1 cellular context compared by ENCODE assay signal in genomic region chr22:28009272-28009827, GRCh38.
TF ChIP-seq lines count a peak whose summit lies in the region.

No MANE protein-coding gene starts in this region.

TF ChIP-seq in HepG2, 621 proteins besides CTCF, POLR2A, EP300 and RAD21 (continued from another document and continues in another):
- TF ChIP-seq ZBTB40 (IDR thresholded peaks at IDR 0.05) = no peak
- TF ChIP-seq ZBTB40 (CRISPR knock-in tag; IDR thresholded peaks at IDR 0.05) = no peak
- TF ChIP-seq ZFP36 (IDR thresholded peaks at IDR 0.05; ENCODE audit: borderline replicate concordance, low read depth, low read length, partially characterized antibody) = no peak
- 0 out of 2 replicates have a peak, but pooled peaks have one; percentile 24 for TF ChIP-seq KDM5B (CRISPR knock-in tag; IDR thresholded peaks at IDR 0.05; ENCODE audit: borderline replicate concordance)
- no peak for TF ChIP-seq KLF16 (CRISPR knock-in tag; IDR thresholded peaks at IDR 0.05)
- TF ChIP-seq ZNF800 (CRISPR knock-in tag; IDR thresholded peaks at IDR 0.05) = no peak
- TF ChIP-seq SOX5 (CRISPR knock-in tag; IDR thresholded peaks at IDR 0.05; ENCODE audit: borderline replicate concordance) = no peak
- TF ChIP-seq MZF1 (CRISPR knock-in tag; IDR thresholded peaks at IDR 0.05; ENCODE audit: borderline replicate concordance) = no peak
- TF ChIP-seq JUNB (CRISPR knock-in tag; IDR thresholded peaks at IDR 0.05; ENCODE audit: borderline replicate concordance) = no peak
- 0 out of 2 replicates have a peak, but pooled peaks have one; percentile 23 for TF ChIP-seq GABPB1 (CRISPR knock-in tag; IDR thresholded peaks at IDR 0.05)
- TF ChIP-seq ZNF260 (CRISPR knock-in tag; IDR thresholded peaks at IDR 0.05; ENCODE audit: borderline replicate concordance, low read depth) = no peak
- no peak for TF ChIP-seq ZBTB20 (CRISPR knock-in tag; IDR thresholded peaks at IDR 0.05; ENCODE audit: borderline replicate concordance, low read depth)
- no peak for TF ChIP-seq ZNF512B (CRISPR knock-in tag; IDR thresholded peaks at IDR 0.05; ENCODE audit: borderline replicate concordance)
- no peak for TF ChIP-seq TMF1 (CRISPR knock-in tag; IDR thresholded peaks at IDR 0.05; ENCODE audit: low read depth)
- TF ChIP-seq ZBTB46 (CRISPR knock-in tag; IDR thresholded peaks at IDR 0.05; ENCODE audit: borderline replicate concordance) = no peak
- TF ChIP-seq ARID4A (CRISPR knock-in tag; IDR thresholded peaks at IDR 0.05; ENCODE audit: borderline replicate concordance) = no peak
- no peak for TF ChIP-seq ISX (CRISPR knock-in tag; conservative IDR thresholded peaks at IDR 0.05)
- TF ChIP-seq SATB2 (CRISPR knock-in tag; IDR thresholded peaks at IDR 0.05) = no peak
- TF ChIP-seq HNF4G (IDR thresholded peaks at IDR 0.05; ENCODE audit: borderline replicate concordance, low read depth, low read length) = no peak
- TF ChIP-seq HNF4G (CRISPR knock-in tag; IDR thresholded peaks at IDR 0.05; ENCODE audit: borderline replicate concordance, low read depth) = no peak
- no peak for TF ChIP-seq THAP11 (CRISPR knock-in tag; IDR thresholded peaks at IDR 0.05)
- TF ChIP-seq ZNF441 (CRISPR knock-in tag; IDR thresholded peaks at IDR 0.05; ENCODE audit: borderline replicate concordance) = no peak
- TF ChIP-seq ZNF574 (CRISPR knock-in tag; IDR thresholded peaks at IDR 0.05) = no peak
- no peak for TF ChIP-seq ZNF446 (CRISPR knock-in tag; IDR thresholded peaks at IDR 0.05)
- TF ChIP-seq ZNF30 (CRISPR knock-in tag; IDR thresholded peaks at IDR 0.05) = no peak
